ENCODE assay signal across 21 cellular contexts in the genomic region with DNA sequence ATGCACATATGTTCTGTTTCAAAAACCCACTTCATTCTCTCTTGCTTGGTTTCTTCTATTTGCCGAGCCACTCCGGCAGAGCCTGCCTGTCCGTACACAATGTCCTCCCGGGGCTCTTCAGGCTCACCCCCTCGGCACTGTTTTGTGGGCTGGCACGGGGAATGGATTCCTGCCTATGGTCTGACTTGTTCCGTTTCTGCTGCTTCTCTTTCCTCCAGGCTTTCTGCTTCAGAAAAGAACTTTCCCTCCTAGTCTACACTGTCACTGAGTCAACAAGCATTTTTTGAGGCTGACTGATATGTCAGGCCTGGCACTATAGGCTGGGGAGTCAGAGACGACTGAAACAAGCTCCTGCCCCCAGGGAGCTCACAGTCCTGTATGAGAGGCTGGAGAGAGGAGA. TPM values are rescaled to one million over a fixed set of nuclear protein-coding genes. Genes with fewer than 3 reads are reported as not detected.
A peak's percentile ranks its signal among the peaks of the same experiment; 100 is the strongest.
DNase-seq lines count a peak whose midpoint lies in the region; ATAC-seq and TF ChIP-seq lines count a peak whose summit lies in the region.
"Had no signal": no experiment of that assay in that cellular context is flagged by ENCODE, and none has a peak within 500 bp of the region (broad histone marks: within the 10 kb centered on the region; RNA-seq: fewer than 3 reads in every experiment).

No MANE protein-coding gene starts in this region.

- peaks cover 14% of the 10 kb centered on the region for H3K4me1 Mint-ChIP-seq in GM23338
- H3K4me1 Mint-ChIP-seq: immature natural killer cell had no signal

- 0 out of 2 replicates have a peak overlapping the region, but pooled peaks have one; percentile 32 for H2AFZ ChIP-seq in GM23338

- no peak overlapping the region for H3K4me3 ChIP-seq in GM23338
- no peak overlapping the region for H3K4me3 ChIP-seq in dorsolateral prefrontal cortex
- peak overlapping the region; percentile 36 to 39 for H3K4me3 ChIP-seq in neutrophil (ENCODE audit: low read depth in 1 of 2, low read length in 1 of 2)
- H3K4me3 ChIP-seq in WERI-Rb-1 (ENCODE audit: low read depth, low read length) = no peak overlapping the region
- H3K4me3 ChIP-seq: heart right ventricle, ovary had no signal

- H3F3A ChIP-seq in GM23338 (replicated peaks; ENCODE audit: low read depth) = no peaks in the 10 kb centered on the region

- no peaks in the 10 kb centered on the region for H3K36me3 Mint-ChIP-seq in GM23338 (ENCODE audit: low read depth)
- H3K36me3 Mint-ChIP-seq: activated naive CD8-positive, alpha-beta T cell treated with anti-CD3 and anti-CD28 coated beads, Interleukin-2, amount 10 ng/mL, durations not matched to agents 7 days and 5 days had no signal

- H3K27ac Mint-ChIP-seq in GM23338 = no peak overlapping the region; the same call in 1 of the 2 replicates
- H3K27ac Mint-ChIP-seq: activated naive CD8-positive, alpha-beta T cell treated with anti-CD3 and anti-CD28 coated beads, Interleukin-2, amount 10 ng/mL, durations not matched to agents 7 days and 5 days; activated T-helper 1 cell treated with anti-CD3 and anti-CD28 coated beads, Interleukin-12 subunit alpha, Interleukin-12 subunit beta, Interleukin-2, Interleukin-4 antibody, amounts not matched to agents 30 ng/mL and 10 ng/mL and 1 ng/mL, durations not matched to agents 14 hours and 24 hours and 36 hours; immature natural killer cell; stimulated activated naive CD8-positive, alpha-beta T cell treated with anti-CD3 and anti-CD28 coated beads, Interleukin-15, Interleukin-2, amounts not matched to agents 100 ng/mL and 50 ng/mL, for 24 hours had no signal

- no peak overlapping the region for H3K4me3 Mint-ChIP-seq in GM23338
- H3K4me3 Mint-ChIP-seq: activated naive CD8-positive, alpha-beta T cell treated with anti-CD3 and anti-CD28 coated beads, Interleukin-2, amount 10 ng/mL, durations not matched to agents 7 days and 5 days; activated T-helper 1 cell treated with anti-CD3 and anti-CD28 coated beads, Interleukin-12 subunit alpha, Interleukin-12 subunit beta, Interleukin-2, Interleukin-4 antibody, amounts not matched to agents 30 ng/mL and 10 ng/mL and 1 ng/mL, durations not matched to agents 14 hours and 24 hours and 36 hours; immature natural killer cell; stimulated activated naive CD8-positive, alpha-beta T cell treated with anti-CD3 and anti-CD28 coated beads, Interleukin-15, Interleukin-2, amounts not matched to agents 100 ng/mL and 50 ng/mL, for 24 hours had no signal

- H3K9me2 ChIP-seq in GM23338 (ENCODE audit: insufficient read depth) = no peaks in the 10 kb centered on the region

- H3K27me3 Mint-ChIP-seq in GM23338 (ENCODE audit: insufficient read depth, low read depth, poor library complexity) = peaks cover 2% of the 10 kb centered on the region
- H3K27me3 Mint-ChIP-seq: activated naive CD8-positive, alpha-beta T cell treated with anti-CD3 and anti-CD28 coated beads, Interleukin-2, amount 10 ng/mL, durations not matched to agents 7 days and 5 days; stimulated activated naive CD8-positive, alpha-beta T cell treated with anti-CD3 and anti-CD28 coated beads, Interleukin-15, Interleukin-2, amounts not matched to agents 100 ng/mL and 50 ng/mL, for 24 hours had no signal

- H3K27me3 ChIP-seq in GM23338 (ENCODE audit: insufficient read depth) (no peaks in the 10 kb centered on the region), dorsolateral prefrontal cortex (no peaks in the 10 kb centered on the region), neutrophil (no peaks in the 10 kb centered on the region), WERI-Rb-1 (ENCODE audit: insufficient read depth, low read depth, severe bottlenecking) (no peaks in the 10 kb centered on the region)
- H3K27me3 ChIP-seq: heart right ventricle, ovary had no signal

- ATAC-seq in GM23338 = no peak

- H3K27ac ChIP-seq in 22Rv1 = peak overlapping the region; percentile 35
- no peak overlapping the region for H3K27ac ChIP-seq in GM23338 (ENCODE audit: low read depth)
- H3K27ac ChIP-seq in dorsolateral prefrontal cortex = peak overlapping the region in 54 of 59 donors; percentile 47 to 95 (median 87)
- H3K27ac ChIP-seq in neutrophil = peak overlapping the region; percentile 91
- no peak overlapping the region for H3K27ac ChIP-seq in WERI-Rb-1
- H3K27ac ChIP-seq: KMS-11, ovary had no signal

- no peaks in the 10 kb centered on the region for H3K79me2 ChIP-seq in GM23338 (replicated peaks; ENCODE audit: insufficient read depth)

- no peaks in the 10 kb centered on the region for H3K9me3 ChIP-seq in neutrophil
- no peaks in the 10 kb centered on the region for H3K9me3 ChIP-seq in WERI-Rb-1 (ENCODE audit: severe bottlenecking)
- H3K9me3 ChIP-seq: heart right ventricle, ovary had no signal

- no peaks in the 10 kb centered on the region for H4K20me1 ChIP-seq in GM23338 (replicated peaks; ENCODE audit: insufficient read depth)

- H3K4me1 ChIP-seq in GM23338 (ENCODE audit: insufficient read depth) (no peaks in the 10 kb centered on the region), neutrophil (ENCODE audit: control insufficient read depth in 1 of 2, insufficient read depth in 1 of 2, low read depth in 1 of 2, low read length in 1 of 2) (peaks cover 68 to 69% of the 10 kb centered on the region in 2 experiments)

- H3K9me3 Mint-ChIP-seq in GM23338 = no peaks in the 10 kb centered on the region
- H3K9me3 Mint-ChIP-seq: activated naive CD8-positive, alpha-beta T cell treated with anti-CD3 and anti-CD28 coated beads, Interleukin-2, amount 10 ng/mL, durations not matched to agents 7 days and 5 days; activated T-helper 1 cell treated with anti-CD3 and anti-CD28 coated beads, Interleukin-12 subunit alpha, Interleukin-12 subunit beta, Interleukin-2, Interleukin-4 antibody, amounts not matched to agents 30 ng/mL and 10 ng/mL and 1 ng/mL, durations not matched to agents 14 hours and 24 hours and 36 hours; immature natural killer cell; stimulated activated naive CD8-positive, alpha-beta T cell treated with anti-CD3 and anti-CD28 coated beads, Interleukin-15, Interleukin-2, amounts not matched to agents 100 ng/mL and 50 ng/mL, for 24 hours had no signal

- intact Hi-C loops in dorsolateral prefrontal cortex (cut with DNase I) = no loop called here

- H3K36me3 ChIP-seq in GM23338 (ENCODE audit: insufficient read depth) (no peaks in the 10 kb centered on the region), neutrophil (peaks cover 16% of the 10 kb centered on the region), WERI-Rb-1 (no peaks in the 10 kb centered on the region)
- H3K36me3 ChIP-seq: heart right ventricle, ovary had no signal

- DNase-seq in GM23338 (ENCODE audit: low spot score) (no peak), dorsolateral prefrontal cortex (peak in 1 of 10 donors; percentile 22), WERI-Rb-1 (no peak), GM19240 (ENCODE audit: insufficient read length, low spot score) (no peak), hepatic stellate cell (ENCODE audit: low spot score) (no peak)
- no peak for DNase-seq in stimulated activated CD4-positive, alpha-beta T cell treated with anti-CD3 and anti-CD28 coated beads, Interleukin-12 subunit alpha, Interleukin-12 subunit beta, amount 100 ng/mL, for 4 hours
- DNase-seq: activated CD4-positive, alpha-beta T cell treated with anti-CD3 and anti-CD28 coated beads for 1 hour; activated naive CD8-positive, alpha-beta T cell treated with anti-CD3 and anti-CD28 coated beads, Interleukin-2, amount 10 ng/mL, durations not matched to agents 7 days and 5 days; C1 segment of cervical spinal cord; DMS 273 treated with DMSO at 0.1 percent for 48 hours; heart right ventricle; immature natural killer cell; NCI-H1930; NK-92 treated with Interleukin-12 subunit alpha and Interleukin-12 subunit beta, amount 100 ng/mL, for 24 hours; ovary; stimulated activated CD4-positive, alpha-beta T cell treated with anti-CD3 and anti-CD28 coated beads, Interleukin-2, amount 100 ng/mL, for 48 hours had no signal

- H3K4me2 ChIP-seq in GM23338 = no peak overlapping the region
- H3K4me2 ChIP-seq: KMS-11 had no signal

- TF ChIP-seq CTCF in 22Rv1 (IDR thresholded peaks at IDR 0.05) = no peak
- TF ChIP-seq CTCF in GM23338 (conservative IDR thresholded peaks at IDR 0.05; ENCODE audit: low read depth in 2 of 2) = no peak
- TF ChIP-seq CTCF in dorsolateral prefrontal cortex (IDR thresholded peaks at IDR 0.05 in 54 of 56, conservative IDR thresholded peaks at IDR 0.05 in 2 of 56; ENCODE audit: low read depth in 1 of 56, partially characterized antibody in 56 of 56) = no peak
- no peak for TF ChIP-seq CTCF in neutrophil (IDR thresholded peaks at IDR 0.05)
- TF ChIP-seq CTCF in WERI-Rb-1 (IDR thresholded peaks at IDR 0.05; ENCODE audit: low read depth, low read length) = no peak

TF ChIP-seq in GM23338, 12 proteins besides CTCF, POLR2A, EP300 and RAD21 (continues in another document):
- TF ChIP-seq ZNF331 (CRISPR knock-in tag; IDR thresholded peaks at IDR 0.05; ENCODE audit: low read depth) (no peak), POLR2AphosphoS5 (IDR thresholded peaks at IDR 0.05; ENCODE audit: low read depth) (no peak), ZNF114 (CRISPR knock-in tag; IDR thresholded peaks at IDR 0.05) (no peak)
- TF ChIP-seq, protein P1, sequence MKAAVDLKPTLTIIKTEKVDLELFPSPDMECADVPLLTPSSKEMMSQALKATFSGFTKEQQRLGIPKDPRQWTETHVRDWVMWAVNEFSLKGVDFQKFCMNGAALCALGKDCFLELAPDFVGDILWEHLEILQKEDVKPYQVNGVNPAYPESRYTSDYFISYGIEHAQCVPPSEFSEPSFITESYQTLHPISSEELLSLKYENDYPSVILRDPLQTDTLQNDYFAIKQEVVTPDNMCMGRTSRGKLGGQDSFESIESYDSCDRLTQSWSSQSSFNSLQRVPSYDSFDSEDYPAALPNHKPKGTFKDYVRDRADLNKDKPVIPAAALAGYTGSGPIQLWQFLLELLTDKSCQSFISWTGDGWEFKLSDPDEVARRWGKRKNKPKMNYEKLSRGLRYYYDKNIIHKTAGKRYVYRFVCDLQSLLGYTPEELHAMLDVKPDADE (IDR thresholded peaks at IDR 0.05) = no peak

RNA-seq across cellular contexts. Expression of gene SARS1, which starts 28.4 kb away (rescaled TPM):
- total RNA-seq in GM23338 (2014; rRNA removed; shearing (Covaris generic)) = 166 and 168 TPM in 2 replicates
- polyA plus RNA-seq in GM23338 (2016; fragmentation: Nextera tagmentation; extraction: Ambion mirVana) = 125 and 141 TPM in 2 replicates
- 100 to 1,000 TPM; 109 to 280 (median 226) TPM for total RNA-seq in dorsolateral prefrontal cortex

Comparison
In these comparisons a context has a peak if more than half of its experiments do, and no peak if none do; other contexts are left out.
1. H3K27ac ChIP-seq: peak in 22Rv1 (single experiment), dorsolateral prefrontal cortex (54 of 59) and neutrophil (single experiment); none in GM23338 (single experiment) and WERI-Rb-1 (single experiment).
2. H3K4me3 ChIP-seq: peak in neutrophil (2 of 2); none in GM23338 (single experiment), dorsolateral prefrontal cortex (0 of 59) and WERI-Rb-1 (single experiment).